ENCODE assay signal across 15 cellular contexts in the genomic region with DNA sequence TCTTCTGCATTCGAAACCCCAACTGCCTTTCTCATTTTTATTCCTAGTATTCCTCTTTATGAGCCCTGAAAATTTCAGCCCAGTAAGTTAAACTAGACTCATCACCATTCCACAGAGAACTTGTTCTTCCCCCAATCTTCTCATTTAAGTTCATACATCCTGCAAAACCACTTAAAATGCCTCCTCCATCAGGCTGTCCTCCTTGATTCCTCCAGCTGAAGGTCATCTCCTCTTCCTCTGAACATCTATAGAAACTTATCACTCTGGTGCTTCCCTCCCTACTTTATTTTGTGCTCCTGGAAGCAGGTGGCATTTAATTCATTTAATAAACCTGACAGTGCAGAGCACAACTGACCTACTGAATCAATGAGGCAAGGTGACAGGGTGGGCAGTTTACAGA. TPM values are rescaled to one million over a fixed set of nuclear protein-coding genes. Genes with fewer than 3 reads are reported as not detected.
DNase-seq lines count a peak whose midpoint lies in the region; ATAC-seq and TF ChIP-seq lines count a peak whose summit lies in the region.
"Had no signal": no experiment of that assay in that cellular context is flagged by ENCODE, and none has a peak within 500 bp of the region (broad histone marks: within the 10 kb centered on the region; RNA-seq: fewer than 3 reads in every experiment).

No MANE protein-coding gene starts in this region.

- 85% methylated on average over 1 of the region's 1 CpG for WGBS in right cardiac atrium

- no peak overlapping the region for H3K4me3 Mint-ChIP-seq in chondrocyte (ENCODE audit: unreplicated experiment)
- peak overlapping the region; percentile 30 for H3K4me3 Mint-ChIP-seq in neural crest cell

- intact Hi-C loops in right cardiac atrium (cut with DNase I) = no loop called here
- intact Hi-C loops in vagina (cut with DNase I) = no loop called here

- peak overlapping the region; percentile 99 for H3K27ac Mint-ChIP-seq in chondrocyte (ENCODE audit: unreplicated experiment)
- H3K27ac Mint-ChIP-seq in neural crest cell (ENCODE audit: unreplicated experiment) = no peak overlapping the region

- H3K9me3 Mint-ChIP-seq in chondrocyte (ENCODE audit: low read depth) (no peaks in the 10 kb centered on the region), neural crest cell (no peaks in the 10 kb centered on the region)

- peaks cover 0 to 89% of the 10 kb centered on the region in 2 donors for H3K4me1 ChIP-seq in right atrium auricular region
- peaks cover 35% of the 10 kb centered on the region for H3K4me1 ChIP-seq in right cardiac atrium (ENCODE audit: control insufficient read depth, insufficient read depth, low read length)
- peaks cover 94% of the 10 kb centered on the region for H3K4me1 ChIP-seq in vagina

- ATAC-seq in right cardiac atrium = no peak
- no peak for ATAC-seq in GM19455 (IDR thresholded peaks at IDR 0.05; ENCODE audit: unreplicated experiment)

- no peak for TF ChIP-seq CTCF in right atrium auricular region (IDR thresholded peaks at IDR 0.05)
- TF ChIP-seq CTCF in chondrocyte (IDR thresholded peaks at IDR 0.05) = no peak
- TF ChIP-seq CTCF in neural crest cell (conservative IDR thresholded peaks at IDR 0.05) = no peak
- no peak for TF ChIP-seq CTCF in vagina (IDR thresholded peaks at IDR 0.05)

- H3K27me3 Mint-ChIP-seq in chondrocyte (ENCODE audit: low read depth) (no peaks in the 10 kb centered on the region), neural crest cell (ENCODE audit: low read depth) (no peaks in the 10 kb centered on the region)

- peaks cover 16% of the 10 kb centered on the region for H3K36me3 Mint-ChIP-seq in chondrocyte (ENCODE audit: low read depth)
- peaks cover 9% of the 10 kb centered on the region for H3K36me3 Mint-ChIP-seq in neural crest cell (ENCODE audit: low read depth)

- no peaks in the 10 kb centered on the region for H3K27me3 ChIP-seq in right atrium auricular region
- no peaks in the 10 kb centered on the region for H3K27me3 ChIP-seq in right cardiac atrium (ENCODE audit: control insufficient read depth, insufficient read depth)
- no peaks in the 10 kb centered on the region for H3K27me3 ChIP-seq in vagina

- TF ChIP-seq POLR2A in vagina (IDR thresholded peaks at IDR 0.05) = no peak

- peak overlapping the region; percentile 32 to 57 for H3K27ac ChIP-seq in right atrium auricular region
- H3K27ac ChIP-seq in right cardiac atrium (ENCODE audit: low read length) = no peak overlapping the region
- H3K27ac ChIP-seq in vagina = peak overlapping the region; percentile 51
- H3K27ac ChIP-seq: HL-60 had no signal

- DNase-seq in right atrium auricular region (ENCODE audit: low spot score) (no peak), right cardiac atrium (no peak), chondrocyte (ENCODE audit: low spot score) (no peak), neural crest cell (ENCODE audit: low read depth, low spot score) (no peak), vagina (ENCODE audit: extremely low spot score in 2 of 2) (no peak), Ammon's horn (ENCODE audit: low spot score) (no peak)
- DNase-seq in effector CD4-positive, alpha-beta T cell = no peak
- DNase-seq: activated gamma-delta T cell, Calu3, NCI-H1436 treated with DMSO at 0.1 percent for 48 hours, NCI-H446 treated with DMSO at 0.1 percent for 48 hours, nucleus accumbens, SK-N-SH had no signal

- H3K4me1 Mint-ChIP-seq in chondrocyte (ENCODE audit: low read depth) (peaks cover 98% of the 10 kb centered on the region), neural crest cell (peaks cover 93% of the 10 kb centered on the region)

- H3K4me3 ChIP-seq in right atrium auricular region (no peak overlapping the region), right cardiac atrium (ENCODE audit: low read length) (no peak overlapping the region), vagina (no peak overlapping the region)

- H3K9me3 ChIP-seq in right atrium auricular region (no peaks in the 10 kb centered on the region), right cardiac atrium (ENCODE audit: control insufficient read depth, low read length) (no peaks in the 10 kb centered on the region), vagina (no peaks in the 10 kb centered on the region)
- H3K9me3 ChIP-seq: SK-N-SH had no signal

- H3K36me3 ChIP-seq in right atrium auricular region (no peaks in the 10 kb centered on the region), vagina (no peaks in the 10 kb centered on the region)

RNA-seq across cellular contexts. Expression of gene VGLL4, which starts 38.3 kb away (rescaled TPM):
- total RNA-seq in right atrium auricular region (10 to 100 TPM; 30.2 to 64.6 TPM), right cardiac atrium (10 to 100 TPM; 51.8 to 66.9 (median 59.1) TPM), chondrocyte (102 to 141 TPM (median 141 TPM) in 3 replicates), neural crest cell (82.8 and 90.2 TPM in 2 replicates), vagina (99.4 TPM)
- polyA plus RNA-seq in right cardiac atrium = 40.9 TPM
